In the genomic region with DNA sequence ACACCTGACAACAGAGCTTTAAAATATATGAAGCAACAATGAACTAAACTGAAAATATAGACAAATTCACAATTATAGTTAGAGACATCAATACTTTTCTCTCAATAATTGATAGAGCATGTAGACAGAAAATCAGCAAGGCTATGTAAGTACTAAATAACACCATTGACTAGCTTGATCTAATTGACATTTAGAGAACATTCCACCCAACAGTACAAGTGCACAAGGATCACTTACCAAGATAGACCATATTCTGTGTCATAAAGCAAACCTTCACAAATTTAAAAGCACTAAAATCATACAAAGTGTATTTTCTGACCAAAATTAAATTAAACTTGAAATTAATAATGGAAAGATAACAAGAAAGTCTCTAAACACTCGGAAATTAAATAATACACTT, we compare ENCODE assay signal across 25 cellular contexts.
"Had no signal": no experiment of that assay in that cellular context is flagged by ENCODE, and none has a peak within 500 bp of the region (broad histone marks: within the 10 kb centered on the region; RNA-seq: fewer than 3 reads in every experiment).

No MANE protein-coding gene starts in this region.

- H3K27ac ChIP-seq: colonic mucosa, coronary artery, dorsolateral prefrontal cortex, epithelial cell of prostate, esophagus muscularis mucosa, esophagus squamous epithelium, foreskin keratinocyte, gastrocnemius medialis, gastroesophageal sphincter, heart left ventricle, heart right ventricle had no signal

- H3K36me3 ChIP-seq: colonic mucosa, esophagus muscularis mucosa, esophagus squamous epithelium, gastrocnemius medialis, gastroesophageal sphincter, heart left ventricle had no signal

- H3K4me1 ChIP-seq: colonic mucosa, esophagus squamous epithelium, foreskin keratinocyte, gastrocnemius medialis, gastroesophageal sphincter had no signal

- H3K27me3 ChIP-seq: colonic mucosa, esophagus muscularis mucosa, esophagus squamous epithelium, foreskin keratinocyte, gastrocnemius medialis, gastroesophageal sphincter, heart left ventricle, heart right ventricle had no signal

- H3K4me3 Mint-ChIP-seq: dendritic cell treated with granulocyte-macrophage colony-stimulating factor and Interleukin-4, amounts not matched to agents 40 ng/mL and 50 ng/mL, for 4 days; effector memory CD8-positive, alpha-beta T cell had no signal

- H3K4me3 ChIP-seq: colonic mucosa, coronary artery, dorsolateral prefrontal cortex, esophagus muscularis mucosa, esophagus squamous epithelium, gastrocnemius medialis, gastroesophageal sphincter, heart left ventricle, heart right ventricle had no signal

- H3K9me3 ChIP-seq: colonic mucosa had no signal

- H3K27me3 Mint-ChIP-seq: effector memory CD8-positive, alpha-beta T cell had no signal

- FAIRE-seq: endothelial cell of umbilical vein had no signal

- ATAC-seq: effector memory CD8-positive, alpha-beta T cell; esophagus mucosa; foreskin keratinocyte; gastrocnemius medialis; gastroesophageal sphincter; heart left ventricle; heart right ventricle had no signal

- DNase-seq: colonic mucosa; cortex of kidney; dermis blood vessel endothelial cell; dorsolateral prefrontal cortex; effector CD4-positive, alpha-beta T cell; effector CD8-positive, alpha-beta T cell; effector memory CD4-positive, alpha-beta T cell; effector memory CD8-positive, alpha-beta T cell; erythroblast; esophagus squamous epithelium; foreskin fibroblast; foreskin keratinocyte; foreskin melanocyte; gastrocnemius medialis; glutamatergic neuron; head of caudate nucleus; heart left ventricle; heart right ventricle had no signal

- H3K27ac Mint-ChIP-seq: dendritic cell treated with granulocyte-macrophage colony-stimulating factor and Interleukin-4, amounts not matched to agents 40 ng/mL and 50 ng/mL, for 4 days; effector memory CD8-positive, alpha-beta T cell had no signal
